8 cellular contexts compared by ENCODE assay signal in the genomic region with DNA sequence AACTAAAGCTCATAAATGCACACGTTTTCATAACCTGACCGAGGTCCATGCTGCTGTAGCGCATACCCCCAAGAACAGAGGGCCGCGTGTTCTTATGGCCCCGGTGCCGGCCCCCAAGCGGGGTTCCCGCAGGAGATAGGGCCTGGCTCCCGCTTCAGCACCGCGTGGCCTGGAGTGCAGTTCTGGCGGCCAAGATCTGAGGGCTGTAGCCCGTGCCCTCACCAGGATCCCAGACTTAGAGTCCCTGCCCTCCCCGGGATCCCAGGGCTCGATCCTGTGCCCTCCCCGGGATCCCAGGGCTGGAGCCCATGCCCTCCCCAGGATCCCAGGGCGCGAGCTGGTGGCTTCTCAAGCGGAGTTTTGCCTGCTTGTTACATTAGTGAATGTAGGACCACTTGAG. TPM values are rescaled to one million over a fixed set of nuclear protein-coding genes. Genes with fewer than 3 reads are reported as not detected.
DNase-seq lines count a peak whose midpoint lies in the region; ATAC-seq, FAIRE-seq and TF ChIP-seq lines count a peak whose summit lies in the region.

No MANE protein-coding gene starts in this region.

- H3K14ac ChIP-seq in H1 (ENCODE audit: insufficient read length) = no peak overlapping the region

- H3K79me1 ChIP-seq in H1 (ENCODE audit: low read depth, low read length) = peaks cover 5% of the 10 kb centered on the region; the same call in 1 of the 2 replicates

- H3K4me3 Mint-ChIP-seq in neural progenitor cell = peak overlapping the region; percentile 95

- peaks cover 6% of the 10 kb centered on the region for H3K36me3 Mint-ChIP-seq in neural progenitor cell

- no peak overlapping the region for H2BK5ac ChIP-seq in H1 (ENCODE audit: low read depth, low read length)

- H3K4me1 ChIP-seq in NT2/D1 (ENCODE audit: insufficient read depth, insufficient read length) (peaks cover 4% of the 10 kb centered on the region), H1 (replicated peaks in 1 of 4; ENCODE audit: control insufficient read depth in 3 of 4, insufficient read depth in 4 of 4, low read length in 3 of 4) (peaks cover 2 to 6% (median 4%) of the 10 kb centered on the region in 4 experiments; a peak in 2 of 7 replicates), neural progenitor cell (peaks cover 10% of the 10 kb centered on the region)

- no peak for FAIRE-seq in H1 (lab: Jason Lieb, UNC)

- H4K91ac ChIP-seq in H1 (replicated peaks; ENCODE audit: insufficient read length, low read length) = no peak overlapping the region

- no peak overlapping the region for H3K27ac ChIP-seq in H1 (ENCODE audit: low read depth, low read length)
- H3K27ac ChIP-seq in neural progenitor cell = no peak overlapping the region

- H3K23me2 ChIP-seq in H1 (ENCODE audit: low read depth, low read length) = peaks cover 10% of the 10 kb centered on the region

- peaks cover 26% of the 10 kb centered on the region for H3K36me3 ChIP-seq in NT2/D1 (ENCODE audit: insufficient read depth, insufficient read length, low read length)
- H3K36me3 ChIP-seq in H1 (ENCODE audit: control insufficient read depth in 2 of 4, insufficient read depth in 4 of 4, low read length in 3 of 4) = peaks cover 0 to 5% (median 2%) of the 10 kb centered on the region in 4 experiments; a peak in 4 of 8 replicates
- no peaks in the 10 kb centered on the region for H3K36me3 ChIP-seq in neural progenitor cell

- POLR2A ChIA-PET in H1 (lab: Charles Lee; ENCODE audit: partially characterized antibody) = interaction anchor here (1.2 to 2.8 kb wide), 7 partner anchors 15 to 153 kb away, joined by 4 to 13 read pairs (median 6); partner anchors contain the start of gene TADA2B

- peaks cover 7% of the 10 kb centered on the region for H3K27me3 Mint-ChIP-seq in neural progenitor cell (ENCODE audit: insufficient read depth, low read depth)

- no peak overlapping the region for H2AK5ac ChIP-seq in H1 (ENCODE audit: low read depth, low read length)

- no peak overlapping the region for H4K5ac ChIP-seq in H1 (ENCODE audit: insufficient read length, low read depth, low read length)

- no peak overlapping the region for H2BK15ac ChIP-seq in H1 (ENCODE audit: low read length)

- TF ChIP-seq EP300 in H1 (IDR thresholded peaks at IDR 0.05; ENCODE audit: borderline replicate concordance in 1 of 2, low read depth in 2 of 2, low read length in 2 of 2) = no peak

- H3K27me3 ChIP-seq in NT2/D1 (ENCODE audit: insufficient read depth, insufficient read length) (peaks cover 12% of the 10 kb centered on the region), H1 (replicated peaks in 1 of 4; ENCODE audit: control insufficient read depth in 3 of 4, extremely low read depth in 1 of 4, insufficient read depth in 3 of 4, low read length in 3 of 4) (peaks cover 0 to 17% (median 10%) of the 10 kb centered on the region in 4 experiments; a peak in 6 of 7 replicates), neural progenitor cell (peaks cover 28% of the 10 kb centered on the region)

- no peak overlapping the region for H2BK12ac ChIP-seq in H1 (ENCODE audit: low read depth, low read length)

- H3K4me2 ChIP-seq in H1 (ENCODE audit: insufficient read depth in 1 of 2, low read depth in 2 of 2, low read length in 2 of 2) (peak overlapping the region; percentile 67 to 73), neural progenitor cell (peak overlapping the region; percentile 86)

- H3K9me3 Mint-ChIP-seq in neural progenitor cell = no peaks in the 10 kb centered on the region

- H2AFZ ChIP-seq in H1 (ENCODE audit: low read length) = no peak overlapping the region; the same call in 1 of the 2 replicates
- H2AFZ ChIP-seq in neural progenitor cell (replicated peaks) = peak overlapping the region; percentile 86

- H4K20me1 ChIP-seq in H1 (replicated peaks in 1 of 2; ENCODE audit: control insufficient read depth in 1 of 2, insufficient read depth in 2 of 2, low read length in 2 of 2) (peaks cover 9 to 11% of the 10 kb centered on the region in 2 experiments), neural progenitor cell (ENCODE audit: low read depth) (peaks cover 26% of the 10 kb centered on the region)

- H2BK120ac ChIP-seq in H1 (replicated peaks; ENCODE audit: low read depth, low read length) = no peak overlapping the region

- CTCF ChIA-PET in H1 (lab: Charles Lee; ENCODE audit: partially characterized antibody) = interaction anchor here (0.6 to 9.4 kb wide), 16 partner anchors 8 to 349 kb away, joined by 3 to 108 read pairs (median 12); partner anchors contain the start of gene TADA2B

- no peak overlapping the region for H3K23ac ChIP-seq in H1 (ENCODE audit: insufficient read length)

- no peak overlapping the region for H3K56ac ChIP-seq in H1 (replicated peaks; ENCODE audit: insufficient read length, low read depth, low read length)

- H3K27ac Mint-ChIP-seq in neural progenitor cell = no peak overlapping the region

- H2BK20ac ChIP-seq in H1 (ENCODE audit: low read length) = no peak overlapping the region

- H3K18ac ChIP-seq in H1 (ENCODE audit: extremely low read depth, low read length) = no peak overlapping the region

- H3K9me3 ChIP-seq in NT2/D1 (ENCODE audit: insufficient read depth, low read length) (no peaks in the 10 kb centered on the region), H1 (ENCODE audit: insufficient read depth in 2 of 2, low read depth in 1 of 2, low read length in 1 of 2) (no peaks in the 10 kb centered on the region), neural progenitor cell (ENCODE audit: low read depth) (no peaks in the 10 kb centered on the region)

- no peak for TF ChIP-seq RAD21 in H1 (IDR thresholded peaks at IDR 0.05 in 1 of 2, conservative IDR thresholded peaks at IDR 0.05 in 1 of 2; ENCODE audit: low read depth in 2 of 2, low read length in 2 of 2)

- 14% methylated on average over 20 of the region's 20 CpGs; no CpG with 5 or more reads in 1 of the 2 experiments for WGBS in H1 (ENCODE audit: extremely low coverage in 1 of 2, insufficient coverage in 1 of 2, insufficient read length in 1 of 2, insufficient replicate concordance in 2 of 2, low coverage in 1 of 2, low lambda C conversion rate in 2 of 2, missing lambda C conversion rate in 1 of 2), 2 experiments

- H3K9ac ChIP-seq in NT2/D1 (ENCODE audit: insufficient read length, low read depth) (peak overlapping the region; percentile 86), H1 (replicated peaks in 1 of 4; ENCODE audit: extremely low read depth in 1 of 4, low read depth in 3 of 4, low read length in 3 of 4) (no peak overlapping the region; a peak in 1 of 7 replicates), neural progenitor cell (no peak overlapping the region)

- TF ChIP-seq POLR2A in H1 (IDR thresholded peaks at IDR 0.05; ENCODE audit: control extremely low read depth in 1 of 2, low read depth in 2 of 2, low read length in 2 of 2) = no peak

- peak overlapping the region; percentile 74 for H3K4me3 ChIP-seq in NT2/D1 (ENCODE audit: insufficient read length, low read depth)
- peak overlapping the region; percentile 70 to 79 (median 74) for H3K4me3 ChIP-seq in H1 (ENCODE audit: extremely low read depth in 1 of 4, insufficient read depth in 2 of 4, low read depth in 3 of 4, low read length in 4 of 4)
- peak overlapping the region; percentile 65 for H3K4me3 ChIP-seq in neural progenitor cell

- DNase-seq in Daoy (ENCODE audit: low read depth) (peak; percentile 40), NT2/D1 (ENCODE audit: low read depth, low spot score) (peak; percentile 25), H1 (ENCODE audit: low read depth in 1 of 2, low spot score in 2 of 2) (peak in 1 of 2 experiments; percentile 60), neural progenitor cell (ENCODE audit: low spot score) (peak; percentile 75), NCI-H2081 (lab: John Stamatoyannopoulos, UW) (no peak)

- H3K4ac ChIP-seq in H1 (replicated peaks; ENCODE audit: insufficient read length, low read depth, low read length) = peak overlapping the region; percentile 29

- peaks cover 8% of the 10 kb centered on the region for H3F3A ChIP-seq in neural progenitor cell (ENCODE audit: low read depth)

- H3K4me1 Mint-ChIP-seq in neural progenitor cell = peaks cover 26% of the 10 kb centered on the region

- H3K79me2 ChIP-seq in H1 (ENCODE audit: control insufficient read depth in 1 of 2, insufficient read depth in 2 of 2, low read length in 2 of 2) (peaks cover 0 to 27% of the 10 kb centered on the region in 2 experiments; a peak in 2 of 4 replicates), neural progenitor cell (ENCODE audit: low read depth) (peaks cover 38% of the 10 kb centered on the region)

- H4K8ac ChIP-seq in H1 (ENCODE audit: extremely low read depth, insufficient read depth, low read length) = no peak overlapping the region

- ATAC-seq in GM21529 (IDR thresholded peaks at IDR 0.05; ENCODE audit: unreplicated experiment) (no peak), HG02571 (IDR thresholded peaks at IDR 0.05; ENCODE audit: unreplicated experiment) (no peak), GM19023 (IDR thresholded peaks at IDR 0.05; ENCODE audit: unreplicated experiment) (no peak)

- TF ChIP-seq CTCF in H1 (IDR thresholded peaks at IDR 0.05; ENCODE audit: control extremely low read depth in 1 of 3, insufficient read depth in 1 of 3, low read depth in 1 of 3, low read length in 3 of 3) (no peak), neural progenitor cell (IDR thresholded peaks at IDR 0.05) (no peak)

RNA-seq across cellular contexts. Expression of gene GRPEL1, which starts 1.0 kb away (rescaled TPM):
- total RNA-seq in Daoy (2014; rRNA removed; shearing (Covaris generic)) = 59.5 and 83.3 TPM in 2 replicates
- 39.9 and 43.0 TPM in 2 replicates for total RNA-seq in H1 (2021; fragmentation: NEBNext Ultra II Directional; extraction: Animal tissue kit (Norgen Biotek cat#: 25700))
- polyA plus RNA-seq in H1 (2011; rRNA removed) = 10.5 and 13.5 TPM in 2 replicates
- polyA plus RNA-seq in H1 (2011; cell fraction: cytosol; rRNA removed) = 20.7 TPM
- polyA plus RNA-seq in H1 (2011; cell fraction: nucleus; rRNA removed) = 6.1 TPM
- 34.0 to 43.0 TPM (median 35.5 TPM) in 4 replicates for polyA plus RNA-seq in H1 (2012, experiment 1 of 2)
- 12.5 TPM for polyA plus RNA-seq in H1 (2012, experiment 2 of 2)
- 18.9 TPM for polyA plus RNA-seq in H1 (2013, experiment 1 of 2)
- polyA plus RNA-seq in H1 (2013, experiment 2 of 2) = 19.9 TPM
- 12.4 TPM in 2 replicates for polyA minus RNA-seq in H1 (2011; rRNA and poly(A)+ RNA removed)
- polyA minus RNA-seq in H1 (2011; cell fraction: cytosol; rRNA and poly(A)+ RNA removed) = 7.8 TPM
- polyA minus RNA-seq in H1 (2011; cell fraction: nucleus; rRNA and poly(A)+ RNA removed) = 11.3 TPM
- 13.7 and 21.0 TPM in 2 replicates for total RNA-seq in neural progenitor cell (ENCODE audit: low replicate concordance)

RNA-seq across cellular contexts. Expression of gene TADA2B, which starts 25.7 kb away (rescaled TPM):
- 7.3 and 9.6 TPM in 2 replicates for total RNA-seq in Daoy (2014; rRNA removed; shearing (Covaris generic))
- 12.1 and 12.3 TPM in 2 replicates for total RNA-seq in H1 (2021; fragmentation: NEBNext Ultra II Directional; extraction: Animal tissue kit (Norgen Biotek cat#: 25700))
- polyA plus RNA-seq in H1 (2011; rRNA removed) = 5.7 and 6.5 TPM in 2 replicates
- polyA plus RNA-seq in H1 (2011; cell fraction: cytosol; rRNA removed) = 5.1 TPM
- 8.2 TPM for polyA plus RNA-seq in H1 (2011; cell fraction: nucleus; rRNA removed)
- polyA plus RNA-seq in H1 (2012, experiment 1 of 2) = 7.6 to 10.1 TPM (median 8.7 TPM) in 4 replicates
- 5.6 TPM for polyA plus RNA-seq in H1 (2012, experiment 2 of 2)
- polyA plus RNA-seq in H1 (2013, experiment 1 of 2) = 6.1 TPM
- 6.0 TPM for polyA plus RNA-seq in H1 (2013, experiment 2 of 2)
- 3.7 and 5.2 TPM in 2 replicates for polyA minus RNA-seq in H1 (2011; rRNA and poly(A)+ RNA removed)
- 4.4 TPM for polyA minus RNA-seq in H1 (2011; cell fraction: cytosol; rRNA and poly(A)+ RNA removed)
- polyA minus RNA-seq in H1 (2011; cell fraction: nucleus; rRNA and poly(A)+ RNA removed) = 5.3 TPM
- 10.6 and 12.6 TPM in 2 replicates for total RNA-seq in neural progenitor cell (ENCODE audit: low replicate concordance)

Comparison
In these comparisons a context has a peak if more than half of its experiments do, and no peak if none do; other contexts are left out.
1. DNase-seq: peak in Daoy (single experiment), NT2/D1 (single experiment) and neural progenitor cell (single experiment); none in NCI-H2081 (0 of 2).
2. Peak in every context shown above with its lines, with median percentiles within 50 percentile points of each other: H3K4me3 ChIP-seq.